In the genomic region with DNA sequence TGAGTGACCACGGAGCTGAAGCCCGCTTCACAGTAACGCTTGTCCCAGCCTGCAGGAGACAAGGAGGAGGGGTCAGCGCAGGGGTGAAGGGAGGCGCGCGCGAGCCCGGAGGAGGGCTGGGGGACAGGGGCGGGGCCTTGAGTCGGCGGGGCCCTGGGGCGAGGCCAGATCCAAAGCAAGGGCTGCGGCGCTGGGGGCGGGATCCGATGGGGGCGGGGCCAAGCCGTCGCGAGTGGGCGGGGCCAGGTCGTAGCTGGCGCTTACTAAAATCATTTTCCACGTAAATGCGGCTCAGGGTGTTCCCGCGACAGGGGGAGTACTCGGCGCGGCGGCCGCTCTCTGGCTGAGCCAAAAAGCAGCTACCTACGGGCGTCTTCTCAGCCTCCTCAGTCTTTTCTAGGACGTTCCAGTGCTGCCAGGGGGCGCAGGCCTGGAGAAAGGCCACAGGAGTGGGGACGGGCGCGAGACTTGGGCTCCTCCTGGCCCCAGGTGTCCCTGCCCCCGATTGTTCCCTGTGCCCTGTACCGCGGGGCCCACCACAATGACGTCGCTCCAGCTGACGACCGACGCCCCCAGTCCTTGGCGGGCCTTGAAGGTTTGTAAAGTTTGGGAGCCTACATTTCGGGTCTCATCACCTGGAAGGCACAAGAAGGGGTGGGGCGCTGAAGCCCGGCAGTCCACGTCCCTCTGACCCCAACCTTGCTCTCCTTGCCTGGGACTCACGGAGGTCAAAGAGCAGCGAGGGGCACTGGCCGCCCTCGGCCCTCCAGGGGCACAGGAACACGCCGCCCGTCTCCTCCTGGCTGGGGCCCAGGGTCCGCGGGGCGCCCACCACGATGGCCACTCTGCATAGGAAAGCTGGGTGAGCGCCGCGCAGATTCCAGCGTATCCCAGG, we compare ENCODE assay signal across 1 cellular context.
TF ChIP-seq lines count a peak whose summit lies in the region.

No MANE protein-coding gene starts in this region.

TF ChIP-seq in A549, 52 proteins besides CTCF, POLR2A, EP300 and RAD21 (continued from another document):
- TF ChIP-seq, protein P1, sequence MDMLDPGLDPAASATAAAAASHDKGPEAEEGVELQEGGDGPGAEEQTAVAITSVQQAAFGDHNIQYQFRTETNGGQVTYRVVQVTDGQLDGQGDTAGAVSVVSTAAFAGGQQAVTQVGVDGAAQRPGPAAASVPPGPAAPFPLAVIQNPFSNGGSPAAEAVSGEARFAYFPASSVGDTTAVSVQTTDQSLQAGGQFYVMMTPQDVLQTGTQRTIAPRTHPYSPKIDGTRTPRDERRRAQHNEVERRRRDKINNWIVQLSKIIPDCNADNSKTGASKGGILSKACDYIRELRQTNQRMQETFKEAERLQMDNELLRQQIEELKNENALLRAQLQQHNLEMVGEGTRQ (IDR thresholded peaks at IDR 0.05), result no peak
- TF ChIP-seq CHD2 (IDR thresholded peaks at IDR 0.05; ENCODE audit: low read length, partially characterized antibody), result no peak
- TF ChIP-seq, protein P2, sequence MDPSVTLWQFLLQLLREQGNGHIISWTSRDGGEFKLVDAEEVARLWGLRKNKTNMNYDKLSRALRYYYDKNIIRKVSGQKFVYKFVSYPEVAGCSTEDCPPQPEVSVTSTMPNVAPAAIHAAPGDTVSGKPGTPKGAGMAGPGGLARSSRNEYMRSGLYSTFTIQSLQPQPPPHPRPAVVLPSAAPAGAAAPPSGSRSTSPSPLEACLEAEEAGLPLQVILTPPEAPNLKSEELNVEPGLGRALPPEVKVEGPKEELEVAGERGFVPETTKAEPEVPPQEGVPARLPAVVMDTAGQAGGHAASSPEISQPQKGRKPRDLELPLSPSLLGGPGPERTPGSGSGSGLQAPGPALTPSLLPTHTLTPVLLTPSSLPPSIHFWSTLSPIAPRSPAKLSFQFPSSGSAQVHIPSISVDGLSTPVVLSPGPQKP (IDR thresholded peaks at IDR 0.05; ENCODE audit: low read depth, low read length), result no peak
